2 cellular contexts compared by ENCODE assay signal in genomic region chr11:119372260-119373058, GRCh38.
TF ChIP-seq lines count a peak whose summit lies in the region.

No MANE protein-coding gene starts in this region.

TF ChIP-seq in HepG2, 621 proteins besides CTCF, POLR2A, EP300 and RAD21:
- TF ChIP-seq RBM39 (IDR thresholded peaks at IDR 0.05; ENCODE audit: low read depth, low read length, poor library complexity, severe bottlenecking) (peak; percentile 16), ZNF605 (CRISPR knock-in tag; IDR thresholded peaks at IDR 0.05) (no peak), BHLHE40 (IDR thresholded peaks at IDR 0.05; ENCODE audit: low read length) (no peak), AGO2 (optimal IDR thresholded peaks at IDR 0.05; ENCODE audit: low read depth, low read length) (peak; percentile 76), KDM5B (CRISPR knock-in tag; IDR thresholded peaks at IDR 0.05; ENCODE audit: borderline replicate concordance) (no peak)
- TF ChIP-seq, protein P1, sequence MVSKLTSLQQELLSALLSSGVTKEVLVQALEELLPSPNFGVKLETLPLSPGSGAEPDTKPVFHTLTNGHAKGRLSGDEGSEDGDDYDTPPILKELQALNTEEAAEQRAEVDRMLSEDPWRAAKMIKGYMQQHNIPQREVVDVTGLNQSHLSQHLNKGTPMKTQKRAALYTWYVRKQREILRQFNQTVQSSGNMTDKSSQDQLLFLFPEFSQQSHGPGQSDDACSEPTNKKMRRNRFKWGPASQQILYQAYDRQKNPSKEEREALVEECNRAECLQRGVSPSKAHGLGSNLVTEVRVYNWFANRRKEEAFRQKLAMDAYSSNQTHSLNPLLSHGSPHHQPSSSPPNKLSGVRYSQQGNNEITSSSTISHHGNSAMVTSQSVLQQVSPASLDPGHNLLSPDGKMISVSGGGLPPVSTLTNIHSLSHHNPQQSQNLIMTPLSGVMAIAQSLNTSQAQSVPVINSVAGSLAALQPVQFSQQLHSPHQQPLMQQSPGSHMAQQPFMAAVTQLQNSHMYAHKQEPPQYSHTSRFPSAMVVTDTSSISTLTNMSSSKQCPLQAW (CRISPR knock-in tag; IDR thresholded peaks at IDR 0.05): 0 out of 2 replicates have a peak, but pooled peaks have one; percentile 15
TF ChIP-seq in HepG2: peak in this region for 3.

TF ChIP-seq in WTC11, 78 proteins besides CTCF, POLR2A, EP300 and RAD21:
- TF ChIP-seq ZBTB21 (CRISPR knock-in tag; IDR thresholded peaks at IDR 0.05; ENCODE audit: borderline replicate concordance) (no peak), PRRX2 (CRISPR knock-in tag; IDR thresholded peaks at IDR 0.05) (no peak), JUN (CRISPR knock-in tag; IDR thresholded peaks at IDR 0.05) (no peak), ZNF263 (CRISPR knock-in tag; IDR thresholded peaks at IDR 0.05; ENCODE audit: low read depth) (no peak), NFATC4 (CRISPR knock-in tag; IDR thresholded peaks at IDR 0.05) (no peak), ZMAT4 (CRISPR knock-in tag; IDR thresholded peaks at IDR 0.05) (no peak), AFF4 (CRISPR knock-in tag; IDR thresholded peaks at IDR 0.05; ENCODE audit: borderline replicate concordance) (no peak), NFYB (CRISPR knock-in tag; conservative IDR thresholded peaks at IDR 0.05; ENCODE audit: low read depth) (no peak), JAZF1 (CRISPR knock-in tag; IDR thresholded peaks at IDR 0.05) (no peak), CBFB (CRISPR knock-in tag; IDR thresholded peaks at IDR 0.05; ENCODE audit: low read depth) (no peak), ATF6 (CRISPR knock-in tag; IDR thresholded peaks at IDR 0.05) (no peak), ZNF396 (CRISPR knock-in tag; IDR thresholded peaks at IDR 0.05; ENCODE audit: borderline replicate concordance) (no peak), ZNF317 (CRISPR knock-in tag; IDR thresholded peaks at IDR 0.05; ENCODE audit: borderline replicate concordance, low read depth) (no peak), GTF2I (CRISPR knock-in tag; conservative IDR thresholded peaks at IDR 0.05) (no peak)
- TF ChIP-seq, protein P2, sequence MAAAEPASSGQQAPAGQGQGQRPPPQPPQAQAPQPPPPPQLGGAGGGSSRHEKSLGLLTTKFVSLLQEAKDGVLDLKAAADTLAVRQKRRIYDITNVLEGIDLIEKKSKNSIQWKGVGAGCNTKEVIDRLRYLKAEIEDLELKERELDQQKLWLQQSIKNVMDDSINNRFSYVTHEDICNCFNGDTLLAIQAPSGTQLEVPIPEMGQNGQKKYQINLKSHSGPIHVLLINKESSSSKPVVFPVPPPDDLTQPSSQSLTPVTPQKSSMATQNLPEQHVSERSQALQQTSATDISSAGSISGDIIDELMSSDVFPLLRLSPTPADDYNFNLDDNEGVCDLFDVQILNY (CRISPR knock-in tag; IDR thresholded peaks at IDR 0.05): no peak
- TF ChIP-seq, protein P3, sequence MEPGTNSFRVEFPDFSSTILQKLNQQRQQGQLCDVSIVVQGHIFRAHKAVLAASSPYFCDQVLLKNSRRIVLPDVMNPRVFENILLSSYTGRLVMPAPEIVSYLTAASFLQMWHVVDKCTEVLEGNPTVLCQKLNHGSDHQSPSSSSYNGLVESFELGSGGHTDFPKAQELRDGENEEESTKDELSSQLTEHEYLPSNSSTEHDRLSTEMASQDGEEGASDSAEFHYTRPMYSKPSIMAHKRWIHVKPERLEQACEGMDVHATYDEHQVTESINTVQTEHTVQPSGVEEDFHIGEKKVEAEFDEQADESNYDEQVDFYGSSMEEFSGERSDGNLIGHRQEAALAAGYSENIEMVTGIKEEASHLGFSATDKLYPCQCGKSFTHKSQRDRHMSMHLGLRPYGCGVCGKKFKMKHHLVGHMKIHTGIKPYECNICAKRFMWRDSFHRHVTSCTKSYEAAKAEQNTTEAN (CRISPR knock-in tag; IDR thresholded peaks at IDR 0.05): no peak
- TF ChIP-seq, protein P4, sequence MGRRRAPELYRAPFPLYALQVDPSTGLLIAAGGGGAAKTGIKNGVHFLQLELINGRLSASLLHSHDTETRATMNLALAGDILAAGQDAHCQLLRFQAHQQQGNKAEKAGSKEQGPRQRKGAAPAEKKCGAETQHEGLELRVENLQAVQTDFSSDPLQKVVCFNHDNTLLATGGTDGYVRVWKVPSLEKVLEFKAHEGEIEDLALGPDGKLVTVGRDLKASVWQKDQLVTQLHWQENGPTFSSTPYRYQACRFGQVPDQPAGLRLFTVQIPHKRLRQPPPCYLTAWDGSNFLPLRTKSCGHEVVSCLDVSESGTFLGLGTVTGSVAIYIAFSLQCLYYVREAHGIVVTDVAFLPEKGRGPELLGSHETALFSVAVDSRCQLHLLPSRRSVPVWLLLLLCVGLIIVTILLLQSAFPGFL (CRISPR knock-in tag; IDR thresholded peaks at IDR 0.05; ENCODE audit: borderline replicate concordance): no peak
- TF ChIP-seq, protein P5, sequence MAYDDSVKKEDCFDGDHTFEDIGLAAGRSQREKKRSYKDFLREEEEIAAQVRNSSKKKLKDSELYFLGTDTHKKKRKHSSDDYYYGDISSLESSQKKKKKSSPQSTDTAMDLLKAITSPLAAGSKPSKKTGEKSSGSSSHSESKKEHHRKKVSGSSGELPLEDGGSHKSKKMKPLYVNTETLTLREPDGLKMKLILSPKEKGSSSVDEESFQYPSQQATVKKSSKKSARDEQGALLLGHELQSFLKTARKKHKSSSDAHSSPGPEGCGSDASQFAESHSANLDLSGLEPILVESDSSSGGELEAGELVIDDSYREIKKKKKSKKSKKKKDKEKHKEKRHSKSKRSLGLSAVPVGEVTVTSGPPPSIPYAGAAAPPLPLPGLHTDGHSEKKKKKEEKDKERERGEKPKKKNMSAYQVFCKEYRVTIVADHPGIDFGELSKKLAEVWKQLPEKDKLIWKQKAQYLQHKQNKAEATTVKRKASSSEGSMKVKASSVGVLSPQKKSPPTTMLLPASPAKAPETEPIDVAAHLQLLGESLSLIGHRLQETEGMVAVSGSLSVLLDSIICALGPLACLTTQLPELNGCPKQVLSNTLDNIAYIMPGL (CRISPR knock-in tag; IDR thresholded peaks at IDR 0.05): no peak
- TF ChIP-seq, protein P6, sequence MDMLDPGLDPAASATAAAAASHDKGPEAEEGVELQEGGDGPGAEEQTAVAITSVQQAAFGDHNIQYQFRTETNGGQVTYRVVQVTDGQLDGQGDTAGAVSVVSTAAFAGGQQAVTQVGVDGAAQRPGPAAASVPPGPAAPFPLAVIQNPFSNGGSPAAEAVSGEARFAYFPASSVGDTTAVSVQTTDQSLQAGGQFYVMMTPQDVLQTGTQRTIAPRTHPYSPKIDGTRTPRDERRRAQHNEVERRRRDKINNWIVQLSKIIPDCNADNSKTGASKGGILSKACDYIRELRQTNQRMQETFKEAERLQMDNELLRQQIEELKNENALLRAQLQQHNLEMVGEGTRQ (CRISPR knock-in tag; IDR thresholded peaks at IDR 0.05): no peak
